9 cellular contexts compared by ENCODE assay signal in genomic region chr7:124856299-124856888, GRCh38.
DNase-seq lines count a peak whose midpoint lies in the region; ATAC-seq and TF ChIP-seq lines count a peak whose summit lies in the region.
"Had no signal": no experiment of that assay in that cellular context is flagged by ENCODE, and none has a peak within 500 bp of the region (broad histone marks: within the 10 kb centered on the region; RNA-seq: fewer than 3 reads in every experiment).

No MANE protein-coding gene starts in this region.

- no peak overlapping the region for H2BK120ac ChIP-seq in IMR-90 (ENCODE audit: low read depth, low read length)

- no peak overlapping the region for H2AFZ ChIP-seq in IMR-90 (replicated peaks; ENCODE audit: low read length, poor library complexity)
- no peak overlapping the region for H2AFZ ChIP-seq in SK-N-SH (ENCODE audit: low read depth)

- no peak for TF ChIP-seq EP300 in SK-N-SH (IDR thresholded peaks at IDR 0.05; ENCODE audit: borderline replicate concordance in 1 of 2, low read depth in 1 of 2, low read length in 1 of 2)

- peak; percentile 71 for TF ChIP-seq CTCF in IMR-90 (conservative IDR thresholded peaks at IDR 0.05; ENCODE audit: low read depth, low read length)
- peak; percentile 94 for TF ChIP-seq CTCF in SK-N-SH (IDR thresholded peaks at IDR 0.05)
- TF ChIP-seq CTCF in testis (IDR thresholded peaks at IDR 0.05), result peak in 2 of 3 experiments; percentile 22 to 64

- H3K27me3 ChIP-seq in IMR-90 (ENCODE audit: control insufficient read depth, insufficient read depth, low read length) (no peaks in the 10 kb centered on the region), SK-N-SH (ENCODE audit: insufficient read depth) (no peaks in the 10 kb centered on the region), testis (no peaks in the 10 kb centered on the region)

- H3K9ac ChIP-seq in IMR-90 (ENCODE audit: low read depth, low read length), result no peak overlapping the region
- H3K9ac ChIP-seq in SK-N-SH, result no peak overlapping the region

- CTCF ChIA-PET in IMR-90 (lab: Yijun Ruan, JAX) (interaction anchor here (0.6 to 0.9 kb wide), 2 partner anchors 11 to 755 kb away, joined by 3 read pairs; no protein-coding TSS in a partner anchor), SK-N-SH (lab: Yijun Ruan, JAX) (interaction anchor here (0.6 to 4.7 kb wide), 22 partner anchors 10 to 1186 kb away, joined by 3 to 28 read pairs (median 4); partner anchors contain the start of gene WASL)

- H3K23ac ChIP-seq in IMR-90 (ENCODE audit: low read depth, low read length), result no peak overlapping the region

- H2BK15ac ChIP-seq in IMR-90 (ENCODE audit: low read depth, low read length), result no peak overlapping the region

- H2BK5ac ChIP-seq in IMR-90 (ENCODE audit: low read depth, low read length, poor library complexity, severe bottlenecking), result no peak overlapping the region

- no peak overlapping the region for H3K27ac ChIP-seq in IMR-90 (ENCODE audit: insufficient read depth, low read length)
- H3K27ac ChIP-seq in SK-N-SH (ENCODE audit: low read depth in 2 of 2, low read length in 1 of 2), result peak overlapping the region in 1 of 2 experiments; percentile 51; a peak in 2 of 4 replicates
- no peak overlapping the region for H3K27ac ChIP-seq in testis
- H3K27ac ChIP-seq: skin epidermis had no signal

- no peak overlapping the region for H2BK20ac ChIP-seq in IMR-90 (ENCODE audit: low read depth, low read length)

- H3K36me3 ChIP-seq in IMR-90 (ENCODE audit: control insufficient read depth, insufficient read depth, low read length) (peaks cover 2% of the 10 kb centered on the region; the same call in 1 of the 2 replicates), SK-N-SH (replicated peaks in 1 of 2; ENCODE audit: control insufficient read depth in 1 of 2, insufficient read depth in 2 of 2, low read length in 1 of 2) (peaks cover 38 to 56% of the 10 kb centered on the region in 2 experiments), testis (ENCODE audit: low read depth, missing control alignments) (no peaks in the 10 kb centered on the region)

- no peak overlapping the region for H3K4me3 ChIP-seq in IMR-90 (ENCODE audit: insufficient read depth, low read depth, low read length)
- H3K4me3 ChIP-seq in SK-N-SH (ENCODE audit: low read depth in 2 of 2, low read length in 1 of 2), result no peak overlapping the region; a peak in 1 of 4 replicates
- H3K4me3 ChIP-seq in testis, result no peak overlapping the region
- H3K4me3 ChIP-seq: skin epidermis had no signal

- TF ChIP-seq POLR2A in IMR-90 (IDR thresholded peaks at IDR 0.05; ENCODE audit: low read depth, low read length), result no peak
- no peak for TF ChIP-seq POLR2A in testis (IDR thresholded peaks at IDR 0.05)

- H4K8ac ChIP-seq in IMR-90 (ENCODE audit: low read depth in 2 of 2, low read length in 2 of 2), result no peak overlapping the region

- H4K20me1 ChIP-seq in IMR-90 (ENCODE audit: insufficient read depth, low read length), result no peaks in the 10 kb centered on the region
- H4K20me1 ChIP-seq in SK-N-SH (ENCODE audit: insufficient read depth), result no peaks in the 10 kb centered on the region

- H3F3A ChIP-seq in SK-N-SH (replicated peaks; ENCODE audit: insufficient read depth), result peaks cover 10% of the 10 kb centered on the region

- no peaks in the 10 kb centered on the region for H3K9me3 ChIP-seq in IMR-90 (ENCODE audit: control insufficient read depth, insufficient read depth, low read length)
- H3K9me3 ChIP-seq in SK-N-SH, result no peaks in the 10 kb centered on the region
- H3K9me3 ChIP-seq in testis, result no peaks in the 10 kb centered on the region

- intact Hi-C loops in IMR-90 (cut with micrococcal nuclease) (loop anchor here (1.0 to 10.0 kb wide), 6 partner anchors 69 to 1219 kb away; no protein-coding TSS in a partner anchor), testis (cut with DNase I; ENCODE audit: low total_unique reads) (no loop called here)

- no peak overlapping the region for H3K14ac ChIP-seq in IMR-90 (replicated peaks; ENCODE audit: low read depth, low read length)

- no peak overlapping the region for H2AK5ac ChIP-seq in IMR-90 (ENCODE audit: low read depth, low read length)

- no peak overlapping the region for H2AK9ac ChIP-seq in IMR-90 (replicated peaks; ENCODE audit: low read depth, low read length, poor library complexity)

- POLR2A ChIA-PET in IMR-90 (lab: Charles Lee; ENCODE audit: unreplicated experiment), result interaction anchor here (0.6 kb wide), 1 partner anchor 194 kb away, joined by 3 read pairs; no protein-coding TSS in a partner anchor
- POLR2A ChIA-PET in SK-N-SH (lab: Yijun Ruan, JAX), result no interaction called here

- BruUV-seq in IMR-90 (replicated peaks; lab: Mats Ljungman, UMichigan), result no TSS peak

- H3K4me2 ChIP-seq in IMR-90 (ENCODE audit: low read depth, low read length) (no peak overlapping the region), SK-N-SH (no peak overlapping the region)

- H3K79me1 ChIP-seq in IMR-90 (ENCODE audit: low read depth in 1 of 2, low read length in 2 of 2), result no peaks in the 10 kb centered on the region

- H3K9me1 ChIP-seq in IMR-90 (ENCODE audit: insufficient read depth, low read length), result no peaks in the 10 kb centered on the region

- DNase-seq in COLO829 (ENCODE audit: low spot score) (peak; percentile 30), IMR-90 (peak; percentile 61), SK-N-SH (peak; percentile 37), foreskin melanocyte (peak; percentile 26), testis (no peak)
- DNase-seq in activated CD8-positive, alpha-beta memory T cell treated with anti-CD3 and anti-CD28 coated beads, Interleukin-2, amount 50 U/mL, for 4 hours, result no peak

- ATAC-seq in GM18870 (IDR thresholded peaks at IDR 0.05; ENCODE audit: unreplicated experiment) (peak; percentile 66), IMR-90 (ENCODE audit: low read depth) (peak; percentile 79), GM21825 (IDR thresholded peaks at IDR 0.05; ENCODE audit: unreplicated experiment) (no peak)

- H3K56ac ChIP-seq in IMR-90 (ENCODE audit: extremely low read depth, insufficient read depth, low read length), result no peak overlapping the region

- dilution Hi-C loops in IMR-90 (cut with HindIII; ENCODE audit: low sequenced_read_pairs, unreplicated experiment), result no loop called here

- no peak overlapping the region for H3K4ac ChIP-seq in IMR-90 (ENCODE audit: low read depth, low read length)

- TF ChIP-seq RAD21 in IMR-90 (IDR thresholded peaks at IDR 0.05; ENCODE audit: low read length) (peak; percentile 69), SK-N-SH (IDR thresholded peaks at IDR 0.05; ENCODE audit: low read length) (peak; percentile 77)

- H3K79me2 ChIP-seq in SK-N-SH (ENCODE audit: insufficient read depth), result no peaks in the 10 kb centered on the region

- no CpG with 5 or more reads among the region's 3 CpGs for WGBS in IMR-90 (ENCODE audit: extremely low coverage in 2 of 2, insufficient read length in 1 of 2), 2 experiments
- 67% methylated on average over 3 of the region's 3 CpGs for WGBS in SK-N-SH (ENCODE audit: low lambda C conversion rate)
- 90 to 95% methylated on average over 3 of the region's 3 CpGs for WGBS in testis, 2 donors

- H3K18ac ChIP-seq in IMR-90 (ENCODE audit: low read depth, low read length), result no peak overlapping the region

- no peak overlapping the region for H4K5ac ChIP-seq in IMR-90 (ENCODE audit: low read depth, low read length)

- no peaks in the 10 kb centered on the region; the same call in 1 of the 2 replicates for H3K9me2 ChIP-seq in SK-N-SH

- no peaks in the 10 kb centered on the region for H3K4me1 ChIP-seq in IMR-90 (ENCODE audit: control insufficient read depth, insufficient read depth, low read length)
- peaks cover 0 to 7% of the 10 kb centered on the region in 2 experiments; a peak in 1 of 4 replicates for H3K4me1 ChIP-seq in SK-N-SH (ENCODE audit: control insufficient read depth in 1 of 2, insufficient read depth in 2 of 2, low read depth in 1 of 2, low read length in 1 of 2)
- no peaks in the 10 kb centered on the region for H3K4me1 ChIP-seq in testis

- no peak overlapping the region for H4K91ac ChIP-seq in IMR-90 (ENCODE audit: insufficient read depth, low read depth, low read length)

- in situ Hi-C loops in IMR-90 (cut with MboI; ENCODE audit: low sequenced_read_pairs), result no loop called here

TF ChIP-seq in IMR-90, 13 proteins besides CTCF, POLR2A, EP300 and RAD21:
- TF ChIP-seq RFX5 (IDR thresholded peaks at IDR 0.05; ENCODE audit: low read depth, low read length) (no peak), USF2 (IDR thresholded peaks at IDR 0.05; ENCODE audit: low read depth, low read length) (no peak), CEBPB (IDR thresholded peaks at IDR 0.05; ENCODE audit: low read depth, low read length) (no peak), SMC3 (IDR thresholded peaks at IDR 0.05; ENCODE audit: low read depth, low read length) (peak; percentile 57), MAZ (IDR thresholded peaks at IDR 0.05; ENCODE audit: borderline replicate concordance, low read depth, low read length) (no peak)

TF ChIP-seq in SK-N-SH, 30 proteins besides CTCF, POLR2A, EP300 and RAD21:
- no peak for TF ChIP-seq GATA2 (CRISPR knock-in tag; IDR thresholded peaks at IDR 0.05)
- no peak for TF ChIP-seq FOXM1 (IDR thresholded peaks at IDR 0.05; ENCODE audit: low read depth)
- no peak for TF ChIP-seq FOXJ3 (CRISPR knock-in tag; IDR thresholded peaks at IDR 0.05)
- TF ChIP-seq EZH2phosphoT487 (IDR thresholded peaks at IDR 0.05; ENCODE audit: borderline replicate concordance, low read depth), result no peak
- no peak for TF ChIP-seq MEF2A (IDR thresholded peaks at IDR 0.05; ENCODE audit: borderline replicate concordance, low read depth)
- TF ChIP-seq TEAD4 (IDR thresholded peaks at IDR 0.05; ENCODE audit: borderline replicate concordance, insufficient read depth), result no peak
- no peak for TF ChIP-seq MXI1 (IDR thresholded peaks at IDR 0.05; ENCODE audit: low read depth, low read length)
- 0 out of 2 replicates have a peak, but pooled peaks have one; percentile 12 for TF ChIP-seq RCOR1 (IDR thresholded peaks at IDR 0.05; ENCODE audit: low read length)
- peak; percentile 41; the same call in 1 of the 2 replicates for TF ChIP-seq SMC3 (IDR thresholded peaks at IDR 0.05; ENCODE audit: low read depth, low read length)
- no peak for TF ChIP-seq CHD2 (IDR thresholded peaks at IDR 0.05; ENCODE audit: low read length, partially characterized antibody)
- TF ChIP-seq IRF3 (IDR thresholded peaks at IDR 0.05; ENCODE audit: low read depth, low read length), result no peak
- no peak for TF ChIP-seq SIN3A (IDR thresholded peaks at IDR 0.05; ENCODE audit: borderline replicate concordance, low read depth, low read length)

Comparison
In these comparisons a context has a peak if more than half of its experiments do, and no peak if none do; other contexts are left out.
1. DNase-seq: peak in COLO829 (single experiment), IMR-90 (single experiment), SK-N-SH (single experiment) and foreskin melanocyte (single experiment); none in testis (single experiment) and activated CD8-positive, alpha-beta memory T cell treated with anti-CD3 and anti-CD28 coated beads, Interleukin-2, amount 50 U/mL, for 4 hours (single experiment).
2. CTCF ChIP-seq: peak in every context shown above with its lines; median percentile 94 in SK-N-SH; 71 in IMR-90; 43 in testis.